ENCODE assay signal across 24 cellular contexts in the genomic region with DNA sequence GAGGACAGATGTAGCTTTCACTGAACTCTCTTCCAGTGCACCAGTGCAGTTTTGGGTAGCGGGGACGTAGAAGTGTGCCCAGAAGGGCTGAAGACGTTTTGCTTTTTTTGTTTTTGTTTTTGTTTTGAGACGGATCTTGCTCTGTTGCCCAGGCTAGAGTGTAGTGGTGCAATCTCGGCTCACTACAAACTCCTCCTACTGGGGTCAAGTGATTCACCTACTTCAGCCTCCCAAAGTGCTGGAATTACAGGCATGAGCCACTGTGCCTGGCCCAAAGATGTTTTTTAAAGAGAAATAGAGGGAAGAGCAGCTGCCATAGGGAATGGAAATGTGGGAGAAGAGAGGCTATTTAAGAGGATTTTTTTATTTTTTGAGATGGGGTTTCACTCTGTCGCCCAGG.
"Had no signal": no experiment of that assay in that cellular context is flagged by ENCODE, and none has a peak within 500 bp of the region (broad histone marks: within the 10 kb centered on the region; RNA-seq: fewer than 3 reads in every experiment).

No MANE protein-coding gene starts in this region.

- H2AFZ ChIP-seq: hepatocyte had no signal

- H3K27ac Mint-ChIP-seq: endodermal cell; naive thymus-derived CD4-positive, alpha-beta T cell; stimulated activated effector memory CD8-positive, alpha-beta T cell treated with anti-CD3 and anti-CD28 coated beads, Interleukin-12 subunit alpha, Interleukin-12 subunit beta, amount 100 ng/mL, for 72 hours had no signal

- FAIRE-seq: endothelial cell of umbilical vein, kidney had no signal

- DNase-seq: effector CD4-positive, alpha-beta T cell; endodermal cell; erythroblast; foreskin keratinocyte; head of caudate nucleus; kidney; left cardiac atrium; left ventricle myocardium superior; mesendoderm; naive thymus-derived CD4-positive, alpha-beta T cell; nucleus accumbens; ovary; right cardiac atrium; stimulated activated CD4-positive, alpha-beta T cell treated with anti-CD3 and anti-CD28 coated beads, Interleukin-4, amount 100 ng/mL, for 1 hour; stimulated activated CD8-positive, alpha-beta memory T cell treated with anti-CD3 and anti-CD28 coated beads, Interleukin-4, amount 100 ng/mL, for 48 hours; stimulated activated naive CD8-positive, alpha-beta T cell treated with anti-CD3 and anti-CD28 coated beads, Interleukin-15, Interleukin-2, amounts not matched to agents 100 U/mL and 50 U/mL, for 24 hours; tibial artery; upper lobe of right lung had no signal

- H3K9me3 Mint-ChIP-seq: endodermal cell; naive thymus-derived CD4-positive, alpha-beta T cell; neural crest cell; stimulated activated effector memory CD8-positive, alpha-beta T cell treated with anti-CD3 and anti-CD28 coated beads, Interleukin-12 subunit alpha, Interleukin-12 subunit beta, amount 100 ng/mL, for 72 hours had no signal

- H3K36me3 Mint-ChIP-seq: naive thymus-derived CD4-positive, alpha-beta T cell; stimulated activated effector memory CD8-positive, alpha-beta T cell treated with anti-CD3 and anti-CD28 coated beads, Interleukin-12 subunit alpha, Interleukin-12 subunit beta, amount 100 ng/mL, for 72 hours had no signal

- H3K27me3 ChIP-seq: foreskin keratinocyte, hepatocyte, ovary, tibial artery, upper lobe of right lung, vagina had no signal

- H3K4me3 Mint-ChIP-seq: endodermal cell; naive thymus-derived CD4-positive, alpha-beta T cell; neural crest cell; stimulated activated effector memory CD8-positive, alpha-beta T cell treated with anti-CD3 and anti-CD28 coated beads, Interleukin-12 subunit alpha, Interleukin-12 subunit beta, amount 100 ng/mL, for 72 hours had no signal

- H3K4me1 ChIP-seq: foreskin keratinocyte, tibial artery, upper lobe of right lung, vagina had no signal

- H3K4me1 Mint-ChIP-seq: endodermal cell, neural crest cell had no signal

- H3K4me2 ChIP-seq: hepatocyte had no signal

- H3K27ac ChIP-seq: coronary artery, foreskin keratinocyte, hepatocyte, ovary, tibial artery, upper lobe of right lung, vagina had no signal

- H3K9me3 ChIP-seq: ovary, tibial artery, upper lobe of right lung, vagina had no signal

- H3K4me3 ChIP-seq: coronary artery, hepatocyte, ovary, tibial artery, upper lobe of right lung, vagina had no signal

- H3K79me2 ChIP-seq: hepatocyte had no signal

- H3K36me3 ChIP-seq: ovary, tibial artery, upper lobe of right lung, vagina had no signal
